8 cellular contexts compared by ENCODE assay signal in genomic region chr18:10559566-10560456, GRCh38. TPM values are rescaled to one million over a fixed set of nuclear protein-coding genes. Genes with fewer than 3 reads are reported as not detected.
A peak's percentile ranks its signal among the peaks of the same experiment; 100 is the strongest.
DNase-seq lines count a peak whose midpoint lies in the region; ATAC-seq and TF ChIP-seq lines count a peak whose summit lies in the region.

No MANE protein-coding gene starts in this region.

- H3K9me3 ChIP-seq in HAP-1 = no peaks in the 10 kb centered on the region; the same call in 1 of the 2 replicates

- TF ChIP-seq CTCF in epithelial cell of proximal tubule (conservative IDR thresholded peaks at IDR 0.05; ENCODE audit: low read depth, low read length) (no peak), omental fat pad (IDR thresholded peaks at IDR 0.05) (no peak)

- ATAC-seq in GM19035 (IDR thresholded peaks at IDR 0.05; ENCODE audit: unreplicated experiment) (peak; percentile 58), omental fat pad (ENCODE audit: low FRiP score) (peak; percentile 25), GM21423 (IDR thresholded peaks at IDR 0.05; ENCODE audit: unreplicated experiment) (no peak)

- H3K4me3 ChIP-seq in epithelial cell of proximal tubule (ENCODE audit: low read depth, low read length) = peak overlapping the region; percentile 34
- no peak overlapping the region for H3K4me3 ChIP-seq in HAP-1

- H3K27me3 ChIP-seq in HAP-1 (ENCODE audit: low read depth) = no peaks in the 10 kb centered on the region

- DNase-seq in AG20443 (ENCODE audit: low spot score) (peak; percentile 33), NCI-H1694 treated with DMSO at 0.1 percent for 48 hours (lab: John Stamatoyannopoulos, UW) (peak; percentile 15), epithelial cell of proximal tubule (ENCODE audit: low read depth) (no peak), omental fat pad (ENCODE audit: low spot score) (no peak), NCI-H2196 treated with DMSO at 0.1 percent for 48 hours (lab: John Stamatoyannopoulos, UW; ENCODE audit: unreplicated experiment) (no peak), HAP-1 (ENCODE audit: low spot score in 2 of 2) (no peak)

- H3K4me1 ChIP-seq in HAP-1 = no peaks in the 10 kb centered on the region

- in situ Hi-C loops in HAP-1 (cut with MboI; ENCODE audit: low sequenced_read_pairs) = loop anchor here (25.0 kb wide), 1 partner anchor 102 kb away; no protein-coding TSS in a partner anchor

- H3K36me3 ChIP-seq in HAP-1 (replicated peaks) = peaks cover 14% of the 10 kb centered on the region; the same call in 1 of the 2 replicates

RNA-seq across cellular contexts. Expression of gene NAPG, which starts 34.0 kb away (rescaled TPM):
- total RNA-seq in epithelial cell of proximal tubule = 26.0 and 29.5 TPM in 2 replicates
- 10 to 100 TPM; 25.7 to 37.7 (median 32.7) TPM for total RNA-seq in omental fat pad

Comparison
In these comparisons a context has a peak if more than half of its experiments do, and no peak if none do; other contexts are left out.
1. DNase-seq: peak in AG20443 (single experiment) and NCI-H1694 treated with DMSO at 0.1 percent for 48 hours (single experiment); none in epithelial cell of proximal tubule (single experiment), omental fat pad (single experiment), NCI-H2196 treated with DMSO at 0.1 percent for 48 hours (single experiment) and HAP-1 (0 of 2).